Comparison of ENCODE assay signal across 17 cellular contexts in genomic region chr11:23789200-23789853, GRCh38.
DNase-seq lines count a peak whose midpoint lies in the region; TF ChIP-seq lines count a peak whose summit lies in the region.
"Had no signal": no experiment of that assay in that cellular context is flagged by ENCODE, and none has a peak within 500 bp of the region (broad histone marks: within the 10 kb centered on the region; RNA-seq: fewer than 3 reads in every experiment).

No MANE protein-coding gene starts in this region.

- H3K27ac ChIP-seq in colonic mucosa (peak overlapping the region; percentile 75), neuronal stem cell (replicated peaks; ENCODE audit: low read length) (no peak overlapping the region)
- H3K27ac ChIP-seq: C4-2B, HL-60 had no signal

- intact Hi-C loops in Calu3 (cut with micrococcal nuclease; ENCODE audit: unreplicated experiment) (no loop called here), colonic mucosa (cut with DNase I) (no loop called here)

- DNase-seq in Calu3, result no peak
- no peak for DNase-seq in colonic mucosa
- no peak for DNase-seq in neuronal stem cell (ENCODE audit: low spot score)
- no peak for DNase-seq in mesothelial cell of epicardium (ENCODE audit: low spot score in 2 of 2, unreplicated experiment in 2 of 2)
- DNase-seq in NCI-H146 (lab: John Stamatoyannopoulos, UW), result no peak
- no peak for DNase-seq in NCI-H2227 treated with DMSO at 0.1 percent for 48 hours (lab: John Stamatoyannopoulos, UW)
- no peak for DNase-seq in NCI-H524 treated with DMSO at 0.1 percent for 48 hours (lab: John Stamatoyannopoulos, UW)
- DNase-seq: KBM-7, NCI-H1092, NCI-H2107, RPMI8226, SIG-M5 had no signal

- H3K27me3 ChIP-seq in Loucy (ENCODE audit: insufficient read depth, low read length, poor library complexity, severe bottlenecking), result no peaks in the 10 kb centered on the region
- no peaks in the 10 kb centered on the region for H3K27me3 ChIP-seq in colonic mucosa
- H3K27me3 ChIP-seq in neuronal stem cell (ENCODE audit: control insufficient read depth in 3 of 3, insufficient read depth in 3 of 3, low read depth in 1 of 3, low read length in 3 of 3), result no peaks in the 10 kb centered on the region

- H3K4me1 ChIP-seq in Loucy (ENCODE audit: insufficient read depth, low read length, poor library complexity, severe bottlenecking), result peaks cover 20% of the 10 kb centered on the region
- H3K4me1 ChIP-seq in colonic mucosa, result no peaks in the 10 kb centered on the region
- peaks cover 0 to 5% of the 10 kb centered on the region in 2 donors for H3K4me1 ChIP-seq in neuronal stem cell (ENCODE audit: control insufficient read depth in 2 of 2, insufficient read depth in 1 of 2, low read depth in 1 of 2, low read length in 2 of 2)

- no peak overlapping the region for H2AK5ac ChIP-seq in neuronal stem cell (ENCODE audit: low read depth, low read length)

- no CpG with 5 or more reads among the region's 5 CpGs for WGBS in neuronal stem cell (ENCODE audit: extremely low coverage in 2 of 2, insufficient read length in 2 of 2, insufficient replicate concordance in 1 of 2), 2 donors

- H3K4me1 Mint-ChIP-seq in Calu3 (ENCODE audit: low read depth, unreplicated experiment) (peaks cover 18% of the 10 kb centered on the region), mesothelial cell of epicardium (peaks cover 3% of the 10 kb centered on the region)

- H3K4me3 ChIP-seq in Loucy (ENCODE audit: low read length, poor library complexity, severe bottlenecking), result no peak overlapping the region
- no peak overlapping the region for H3K4me3 ChIP-seq in colonic mucosa
- H3K4me3 ChIP-seq in neuronal stem cell (ENCODE audit: low read length in 2 of 2), result no peak overlapping the region
- H3K4me3 ChIP-seq: HAP-1 had no signal

- no peak overlapping the region for H4K91ac ChIP-seq in neuronal stem cell (ENCODE audit: low read depth, low read length, poor library complexity)

- BruUV-seq in Calu3 (replicated peaks; lab: Mats Ljungman, UMichigan), result no TSS peak

- no peaks in the 10 kb centered on the region for H3F3A ChIP-seq in Loucy (ENCODE audit: low read depth)

- H3K9me2 ChIP-seq in Loucy (replicated peaks; ENCODE audit: low read depth, low read length), result no peaks in the 10 kb centered on the region

- H3K18ac ChIP-seq in neuronal stem cell (ENCODE audit: low read length), result no peak overlapping the region

- H3K14ac ChIP-seq in neuronal stem cell (ENCODE audit: low read length), result no peak overlapping the region

- H3K36me3 Mint-ChIP-seq in Calu3 (ENCODE audit: insufficient read depth, unreplicated experiment) (no peaks in the 10 kb centered on the region), mesothelial cell of epicardium (no peaks in the 10 kb centered on the region)

- no peak overlapping the region for H2BK15ac ChIP-seq in neuronal stem cell (ENCODE audit: low read length)

- H2BK5ac ChIP-seq in neuronal stem cell (ENCODE audit: low read length), result no peak overlapping the region

- H3K9ac ChIP-seq in Loucy (ENCODE audit: low read depth, low read length, poor library complexity, severe bottlenecking) (no peak overlapping the region), colonic mucosa (ENCODE audit: low read depth in 2 of 2, low read length in 2 of 2) (no peak overlapping the region), neuronal stem cell (ENCODE audit: low read depth, low read length, poor library complexity) (no peak overlapping the region)

- H3K4me3 Mint-ChIP-seq in Calu3 (ENCODE audit: low read depth, unreplicated experiment) (no peak overlapping the region), mesothelial cell of epicardium (no peak overlapping the region)

- H2BK120ac ChIP-seq in neuronal stem cell (ENCODE audit: low read depth, low read length), result no peak overlapping the region

- H3K4me2 ChIP-seq in Loucy (ENCODE audit: low read depth, low read length, poor library complexity, severe bottlenecking) (peak overlapping the region; percentile 46), neuronal stem cell (ENCODE audit: insufficient read depth, low read length, poor library complexity, severe bottlenecking) (no peak overlapping the region)

- peak overlapping the region; percentile 42 for H3K27ac Mint-ChIP-seq in Calu3 (ENCODE audit: unreplicated experiment)
- no peak overlapping the region for H3K27ac Mint-ChIP-seq in mesothelial cell of epicardium

- H2BK12ac ChIP-seq in neuronal stem cell (ENCODE audit: low read length), result no peak overlapping the region

- H4K8ac ChIP-seq in neuronal stem cell (ENCODE audit: low read depth, low read length), result no peak overlapping the region

- no peaks in the 10 kb centered on the region for H3K79me1 ChIP-seq in neuronal stem cell (ENCODE audit: low read depth, low read length)

- H3K9me3 ChIP-seq in Loucy (ENCODE audit: insufficient read depth, low read depth, low read length) (no peaks in the 10 kb centered on the region), colonic mucosa (no peaks in the 10 kb centered on the region), neuronal stem cell (replicated peaks in 1 of 2; ENCODE audit: control insufficient read depth in 2 of 2, insufficient read depth in 1 of 2, low read depth in 1 of 2, low read length in 2 of 2) (no peaks in the 10 kb centered on the region)
- H3K9me3 ChIP-seq: Caco-2, HAP-1 had no signal

- H3K27me3 Mint-ChIP-seq in Calu3 (ENCODE audit: unreplicated experiment), result no peaks in the 10 kb centered on the region
- no peaks in the 10 kb centered on the region for H3K27me3 Mint-ChIP-seq in mesothelial cell of epicardium (ENCODE audit: low read depth)

- no peaks in the 10 kb centered on the region for H3K36me3 ChIP-seq in Loucy (ENCODE audit: insufficient read depth, low read length)
- no peaks in the 10 kb centered on the region for H3K36me3 ChIP-seq in colonic mucosa
- H3K36me3 ChIP-seq in neuronal stem cell (replicated peaks in 1 of 2; ENCODE audit: control insufficient read depth in 2 of 2, insufficient read depth in 2 of 2, low read length in 2 of 2), result no peaks in the 10 kb centered on the region
- H3K36me3 ChIP-seq: HAP-1 had no signal

- H3K23ac ChIP-seq in neuronal stem cell (ENCODE audit: low read depth, low read length, poor library complexity), result no peak overlapping the region

- TF ChIP-seq CTCF in Calu3 (IDR thresholded peaks at IDR 0.05; ENCODE audit: unreplicated experiment) (no peak), Loucy (conservative IDR thresholded peaks at IDR 0.05; ENCODE audit: low read length) (no peak), colonic mucosa (IDR thresholded peaks at IDR 0.05) (no peak), mesothelial cell of epicardium (IDR thresholded peaks at IDR 0.05; ENCODE audit: unreplicated experiment) (no peak)

- no peaks in the 10 kb centered on the region for H4K20me1 ChIP-seq in Loucy (ENCODE audit: insufficient read depth, low read length, poor library complexity, severe bottlenecking)

- H3K9me3 Mint-ChIP-seq in Calu3 (ENCODE audit: low read depth, unreplicated experiment), result no peaks in the 10 kb centered on the region
- H3K9me3 Mint-ChIP-seq in mesothelial cell of epicardium, result no peaks in the 10 kb centered on the region

- H3K4ac ChIP-seq in neuronal stem cell (ENCODE audit: low read length), result no peak overlapping the region

- H2AFZ ChIP-seq in Loucy (ENCODE audit: low read length) (peak overlapping the region; percentile 39; the same call in 1 of the 2 replicates), neuronal stem cell (ENCODE audit: low read length) (peak overlapping the region; percentile 30)

- no peaks in the 10 kb centered on the region for H3K79me2 ChIP-seq in Loucy (ENCODE audit: insufficient read depth, low read length)

- CTCF ChIA-PET in Calu3 (lab: Charles Lee), result no interaction called here
